Comparison of ENCODE assay signal across 12 cellular contexts in the genomic region with DNA sequence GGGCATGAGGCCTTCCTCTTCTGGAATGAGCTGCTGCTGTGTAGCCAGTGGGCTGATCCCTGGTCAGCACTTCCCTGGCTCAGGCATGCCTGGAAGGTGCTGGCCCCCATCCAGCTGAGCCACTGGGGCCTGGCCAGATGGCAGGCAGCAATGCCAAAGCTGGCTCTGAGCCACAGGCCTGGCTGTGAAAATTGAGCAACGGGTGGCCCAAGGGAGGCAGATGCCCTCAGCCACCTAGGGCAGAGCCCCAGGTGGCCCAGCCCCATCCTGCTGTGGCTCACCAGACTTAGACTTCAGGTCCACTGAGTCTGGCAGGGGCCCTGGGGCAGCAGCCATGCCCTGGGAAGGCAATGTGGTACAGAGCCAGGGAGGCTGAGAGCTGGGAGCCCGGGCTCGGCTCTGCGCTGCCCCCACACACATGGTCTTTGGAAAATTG. TPM values are rescaled to one million over a fixed set of nuclear protein-coding genes. Genes with fewer than 3 reads are reported as not detected.
DNase-seq lines count a peak whose midpoint lies in the region; ATAC-seq and TF ChIP-seq lines count a peak whose summit lies in the region.
"Had no signal": no experiment of that assay in that cellular context is flagged by ENCODE, and none has a peak within 500 bp of the region (broad histone marks: within the 10 kb centered on the region; RNA-seq: fewer than 3 reads in every experiment).

No MANE protein-coding gene starts in this region.

- no peak for TF ChIP-seq EP300 in ovary (IDR thresholded peaks at IDR 0.05)

- intact Hi-C loops in psoas muscle (cut with DNase I), result no loop called here
- intact Hi-C loops in ovary (cut with DNase I), result no loop called here

- H3K4me3 ChIP-seq in psoas muscle (no peak overlapping the region), ovary (no peak overlapping the region)

- H3K27me3 ChIP-seq in psoas muscle (ENCODE audit: insufficient read depth in 3 of 3, low read length in 2 of 3) (peaks cover 0 to 12% (median 1%) of the 10 kb centered on the region in 3 donors), ovary (no peaks in the 10 kb centered on the region)

- peak; percentile 50 to 74 (median 59) for ATAC-seq in psoas muscle
- ATAC-seq in HG02981 (IDR thresholded peaks at IDR 0.05; ENCODE audit: unreplicated experiment), result no peak
- no peak for ATAC-seq in esophagus mucosa

- TF ChIP-seq CTCF in psoas muscle (IDR thresholded peaks at IDR 0.05) (no peak), GM20000 (IDR thresholded peaks at IDR 0.05; ENCODE audit: extremely low read depth, missing control alignments) (no peak), ovary (IDR thresholded peaks at IDR 0.05) (no peak)

- 16 to 37% (median 35%) methylated on average over 4 of the region's 4 CpGs for WGBS in psoas muscle, 3 donors
- WGBS in ovary, 3 donors, result 32 to 49% (median 37%) methylated on average over 4 of the region's 4 CpGs

- H3K9me3 ChIP-seq in psoas muscle (no peaks in the 10 kb centered on the region), ovary (no peaks in the 10 kb centered on the region)

- H3K27ac ChIP-seq in psoas muscle (no peak overlapping the region), ovary (no peak overlapping the region)
- H3K27ac ChIP-seq: parathyroid adenoma had no signal

- H3K4me1 ChIP-seq in psoas muscle (no peaks in the 10 kb centered on the region), ovary (ENCODE audit: insufficient read depth) (no peaks in the 10 kb centered on the region)

- TF ChIP-seq POLR2A in ovary (IDR thresholded peaks at IDR 0.05), result no peak

- DNase-seq in DMS79 treated with DMSO at 0.1 percent for 48 hours (lab: John Stamatoyannopoulos, UW) (peak; percentile 94), NCI-H2171 treated with DMSO at 0.1 percent for 48 hours (lab: John Stamatoyannopoulos, UW) (peak; percentile 74), cerebellar cortex (ENCODE audit: low spot score) (peak; percentile 67), psoas muscle (peak; percentile 32 to 72), GM20000 (ENCODE audit: low spot score) (no peak), ovary (no peak)
- DNase-seq: erythroblast, immature natural killer cell, KBM-7 had no signal

- H3K36me3 ChIP-seq in psoas muscle (ENCODE audit: insufficient read depth in 1 of 2, low read depth in 1 of 2) (no peaks in the 10 kb centered on the region), ovary (no peaks in the 10 kb centered on the region)

RNA-seq across cellular contexts. Expression of a gene that starts 8.5 kb away (rescaled TPM):
- total RNA-seq in psoas muscle (under 1 TPM in 1 of 4 donors, not detected in 3; 0.30 TPM), ovary (1 to 10 TPM in 2 of 7 donors, under 1 TPM in 3, not detected in 2; 0.32 to 1.4 (median 0.89) TPM), esophagus mucosa (0.40 TPM)
- polyA plus RNA-seq in psoas muscle (under 1 TPM in 1 of 3 donors, not detected in 2; 0.09 TPM), ovary (under 1 TPM; 0.10 to 0.32 TPM)
- polyA plus RNA-seq: immature natural killer cell had no signal

Comparison
In these comparisons a context has a peak if more than half of its experiments do, and no peak if none do; other contexts are left out.
1. DNase-seq: peak in DMS79 treated with DMSO at 0.1 percent for 48 hours (single experiment), NCI-H2171 treated with DMSO at 0.1 percent for 48 hours (single experiment), cerebellar cortex (single experiment) and psoas muscle (2 of 2); none in GM20000 (single experiment) and ovary (0 of 5).
2. ATAC-seq: peak in psoas muscle (4 of 4); none in HG02981 (single experiment) and esophagus mucosa (single experiment).